In genomic region chr21:30582850-30583249, GRCh38 we compare ENCODE assay signal across 34 cellular contexts. TPM values are rescaled to one million over a fixed set of nuclear protein-coding genes. Genes with fewer than 3 reads are reported as not detected.
"Had no signal": no experiment of that assay in that cellular context is flagged by ENCODE, and none has a peak within 500 bp of the region (broad histone marks: within the 10 kb centered on the region; RNA-seq: fewer than 3 reads in every experiment).

No MANE protein-coding gene starts in this region.

- DNase-seq: activated CD4-positive, alpha-beta memory T cell treated with anti-CD3 and anti-CD28 coated beads for 36 hours; activated CD4-positive, alpha-beta T cell treated with anti-CD3 and anti-CD28 coated beads for 36 hours; activated CD4-positive, alpha-beta T cell treated with anti-CD3 and anti-CD28 coated beads, Interleukin-2, amount 10 ng/mL, durations not matched to agents 24 days and 14 days; activated CD4-positive, CD25-positive, alpha-beta regulatory T cell; activated CD4-positive, CD25-positive, alpha-beta regulatory T cell treated with anti-CD3 and anti-CD28 coated beads, Interleukin-2, amount 50 U/mL, for 72 hours; activated CD8-positive, alpha-beta memory T cell treated with anti-CD3 and anti-CD28 coated beads, Interleukin-2, amount 10 ng/mL, durations not matched to agents 7 days and 5 days; activated CD8-positive, alpha-beta memory T cell treated with anti-CD3 and anti-CD28 coated beads, Interleukin-2, amount 50 U/mL, for 4 hours; activated CD8-positive, alpha-beta T cell treated with anti-CD3 and anti-CD28 coated beads, Interleukin-2, amount 10 ng/mL, durations not matched to agents 7 days and 5 days; activated effector memory CD4-positive, alpha-beta T cell treated with anti-CD3 and anti-CD28 coated beads, Interleukin-2, amount 50 U/mL, for 16 hours; activated naive CD4-positive, alpha-beta T cell treated with anti-CD3 and anti-CD28 coated beads for 36 hours; activated naive CD8-positive, alpha-beta T cell treated with anti-CD3 and anti-CD28 coated beads for 36 hours; activated naive CD8-positive, alpha-beta T cell treated with anti-CD3 and anti-CD28 coated beads, Interleukin-2, amount 50 U/mL, for 24 hours; activated T-cell treated with anti-CD3 and anti-CD28 coated beads, Interleukin-2, amount 50 U/mL, for 1 hour; activated T-cell treated with anti-CD3 and anti-CD28 coated beads, Interleukin-2, amount 50 U/mL, for 48 hours; adrenal gland; amygdala; aorta; body of pancreas; caudate nucleus; cortex of kidney; dermis blood vessel endothelial cell; effector CD4-positive, alpha-beta T cell; effector memory CD8-positive, alpha-beta T cell; erythroblast; foreskin keratinocyte; T-helper 1 cell; T-helper 17 cell had no signal

- H3K36me3 ChIP-seq: adrenal gland, esophagus muscularis mucosa, gastroesophageal sphincter had no signal

- H3K4me3 ChIP-seq: adrenal gland, body of pancreas, esophagus muscularis mucosa, gastroesophageal sphincter had no signal

- H3K9me3 ChIP-seq: adrenal gland, body of pancreas, gastroesophageal sphincter had no signal

- H3K4me1 ChIP-seq: adrenal gland, body of pancreas, esophagus muscularis mucosa, foreskin keratinocyte, gastroesophageal sphincter had no signal

- ATAC-seq: activated CD4-positive, alpha-beta T cell treated with anti-CD3 and anti-CD28 coated beads for 36 hours; activated CD8-positive, alpha-beta memory T cell treated with anti-CD3 and anti-CD28 coated beads, Interleukin-2, amount 10 ng/mL, durations not matched to agents 7 days and 5 days; activated CD8-positive, alpha-beta T cell treated with anti-CD3 and anti-CD28 coated beads, Interleukin-2, amount 10 ng/mL, durations not matched to agents 7 days and 5 days; activated naive CD8-positive, alpha-beta T cell treated with anti-CD3 and anti-CD28 coated beads, Interleukin-2, amount 50 U/mL, for 24 hours; body of pancreas; effector memory CD8-positive, alpha-beta T cell; foreskin keratinocyte; gastroesophageal sphincter; T-helper 17 cell had no signal

- H3K27me3 ChIP-seq: adrenal gland, body of pancreas, esophagus muscularis mucosa, foreskin keratinocyte, gastroesophageal sphincter had no signal

- H3K27ac ChIP-seq: adrenal gland, body of pancreas, esophagus muscularis mucosa, foreskin keratinocyte, gastroesophageal sphincter had no signal

RNA-seq across cellular contexts. Expression of gene KRTAP22-2, which starts 7.3 kb away (rescaled TPM):
- total RNA-seq: activated CD4-positive, alpha-beta memory T cell treated with anti-CD3 and anti-CD28 coated beads for 36 hours; activated CD4-positive, alpha-beta T cell treated with anti-CD3 and anti-CD28 coated beads for 36 hours; activated CD4-positive, alpha-beta T cell treated with anti-CD3 and anti-CD28 coated beads, Interleukin-2, amount 10 ng/mL, durations not matched to agents 24 days and 14 days; activated CD8-positive, alpha-beta memory T cell treated with anti-CD3 and anti-CD28 coated beads for 36 hours; activated CD8-positive, alpha-beta memory T cell treated with anti-CD3 and anti-CD28 coated beads, Interleukin-2, amount 10 ng/mL, durations not matched to agents 7 days and 5 days; activated CD8-positive, alpha-beta T cell treated with anti-CD3 and anti-CD28 coated beads, Interleukin-2, amount 10 ng/mL, durations not matched to agents 7 days and 5 days; activated naive CD4-positive, alpha-beta T cell treated with anti-CD3 and anti-CD28 coated beads for 36 hours; activated naive CD8-positive, alpha-beta T cell treated with anti-CD3 and anti-CD28 coated beads for 36 hours; activated T-helper 1 cell treated with anti-CD3 and anti-CD28 coated beads, Interleukin-12 subunit alpha, Interleukin-12 subunit beta, Interleukin-2, Interleukin-4 antibody, amounts not matched to agents 30 ng/mL and 10 ng/mL and 1 ng/mL, durations not matched to agents 14 hours and 24 hours and 36 hours; activated T-helper 2 cell treated with anti-CD3 and anti-CD28 coated beads, Interferon-gamma antibody, Interleukin-2, Interleukin-4, amounts not matched to agents 10 μg/mL and 5 μg/mL and 100 μg/mL, durations not matched to agents 14 hours and 24 hours and 36 hours; adrenal gland; aorta; body of pancreas; chondrocyte; dermis blood vessel endothelial cell; esophagus muscularis mucosa; foreskin keratinocyte; gastroesophageal sphincter; glomerular endothelial cell; T-helper 17 cell had no signal
- polyA plus RNA-seq: adrenal gland, aorta, foreskin keratinocyte had no signal

RNA-seq across cellular contexts. Expression of gene KRTAP6-3, which starts 9.4 kb away (rescaled TPM):
- total RNA-seq: activated CD4-positive, alpha-beta memory T cell treated with anti-CD3 and anti-CD28 coated beads for 36 hours; activated CD4-positive, alpha-beta T cell treated with anti-CD3 and anti-CD28 coated beads for 36 hours; activated CD4-positive, alpha-beta T cell treated with anti-CD3 and anti-CD28 coated beads, Interleukin-2, amount 10 ng/mL, durations not matched to agents 24 days and 14 days; activated CD8-positive, alpha-beta memory T cell treated with anti-CD3 and anti-CD28 coated beads for 36 hours; activated CD8-positive, alpha-beta memory T cell treated with anti-CD3 and anti-CD28 coated beads, Interleukin-2, amount 10 ng/mL, durations not matched to agents 7 days and 5 days; activated CD8-positive, alpha-beta T cell treated with anti-CD3 and anti-CD28 coated beads, Interleukin-2, amount 10 ng/mL, durations not matched to agents 7 days and 5 days; activated naive CD4-positive, alpha-beta T cell treated with anti-CD3 and anti-CD28 coated beads for 36 hours; activated naive CD8-positive, alpha-beta T cell treated with anti-CD3 and anti-CD28 coated beads for 36 hours; activated T-helper 1 cell treated with anti-CD3 and anti-CD28 coated beads, Interleukin-12 subunit alpha, Interleukin-12 subunit beta, Interleukin-2, Interleukin-4 antibody, amounts not matched to agents 30 ng/mL and 10 ng/mL and 1 ng/mL, durations not matched to agents 14 hours and 24 hours and 36 hours; activated T-helper 2 cell treated with anti-CD3 and anti-CD28 coated beads, Interferon-gamma antibody, Interleukin-2, Interleukin-4, amounts not matched to agents 10 μg/mL and 5 μg/mL and 100 μg/mL, durations not matched to agents 14 hours and 24 hours and 36 hours; adrenal gland; aorta; body of pancreas; chondrocyte; dermis blood vessel endothelial cell; esophagus muscularis mucosa; foreskin keratinocyte; gastroesophageal sphincter; glomerular endothelial cell; T-helper 17 cell had no signal
- polyA plus RNA-seq: adrenal gland, aorta, foreskin keratinocyte had no signal

RNA-seq across cellular contexts. Expression of gene KRTAP6-2, which starts 15.9 kb away (rescaled TPM):
- total RNA-seq: activated CD4-positive, alpha-beta memory T cell treated with anti-CD3 and anti-CD28 coated beads for 36 hours; activated CD4-positive, alpha-beta T cell treated with anti-CD3 and anti-CD28 coated beads for 36 hours; activated CD4-positive, alpha-beta T cell treated with anti-CD3 and anti-CD28 coated beads, Interleukin-2, amount 10 ng/mL, durations not matched to agents 24 days and 14 days; activated CD8-positive, alpha-beta memory T cell treated with anti-CD3 and anti-CD28 coated beads for 36 hours; activated CD8-positive, alpha-beta memory T cell treated with anti-CD3 and anti-CD28 coated beads, Interleukin-2, amount 10 ng/mL, durations not matched to agents 7 days and 5 days; activated CD8-positive, alpha-beta T cell treated with anti-CD3 and anti-CD28 coated beads, Interleukin-2, amount 10 ng/mL, durations not matched to agents 7 days and 5 days; activated naive CD4-positive, alpha-beta T cell treated with anti-CD3 and anti-CD28 coated beads for 36 hours; activated naive CD8-positive, alpha-beta T cell treated with anti-CD3 and anti-CD28 coated beads for 36 hours; activated T-helper 1 cell treated with anti-CD3 and anti-CD28 coated beads, Interleukin-12 subunit alpha, Interleukin-12 subunit beta, Interleukin-2, Interleukin-4 antibody, amounts not matched to agents 30 ng/mL and 10 ng/mL and 1 ng/mL, durations not matched to agents 14 hours and 24 hours and 36 hours; activated T-helper 2 cell treated with anti-CD3 and anti-CD28 coated beads, Interferon-gamma antibody, Interleukin-2, Interleukin-4, amounts not matched to agents 10 μg/mL and 5 μg/mL and 100 μg/mL, durations not matched to agents 14 hours and 24 hours and 36 hours; adrenal gland; aorta; body of pancreas; chondrocyte; dermis blood vessel endothelial cell; esophagus muscularis mucosa; foreskin keratinocyte; gastroesophageal sphincter; glomerular endothelial cell; T-helper 17 cell had no signal
- polyA plus RNA-seq: adrenal gland, aorta, foreskin keratinocyte had no signal

RNA-seq across cellular contexts. Expression of gene KRTAP22-1, which starts 18.0 kb away (rescaled TPM):
- total RNA-seq: activated CD4-positive, alpha-beta memory T cell treated with anti-CD3 and anti-CD28 coated beads for 36 hours; activated CD4-positive, alpha-beta T cell treated with anti-CD3 and anti-CD28 coated beads for 36 hours; activated CD4-positive, alpha-beta T cell treated with anti-CD3 and anti-CD28 coated beads, Interleukin-2, amount 10 ng/mL, durations not matched to agents 24 days and 14 days; activated CD8-positive, alpha-beta memory T cell treated with anti-CD3 and anti-CD28 coated beads for 36 hours; activated CD8-positive, alpha-beta memory T cell treated with anti-CD3 and anti-CD28 coated beads, Interleukin-2, amount 10 ng/mL, durations not matched to agents 7 days and 5 days; activated CD8-positive, alpha-beta T cell treated with anti-CD3 and anti-CD28 coated beads, Interleukin-2, amount 10 ng/mL, durations not matched to agents 7 days and 5 days; activated naive CD4-positive, alpha-beta T cell treated with anti-CD3 and anti-CD28 coated beads for 36 hours; activated naive CD8-positive, alpha-beta T cell treated with anti-CD3 and anti-CD28 coated beads for 36 hours; activated T-helper 1 cell treated with anti-CD3 and anti-CD28 coated beads, Interleukin-12 subunit alpha, Interleukin-12 subunit beta, Interleukin-2, Interleukin-4 antibody, amounts not matched to agents 30 ng/mL and 10 ng/mL and 1 ng/mL, durations not matched to agents 14 hours and 24 hours and 36 hours; activated T-helper 2 cell treated with anti-CD3 and anti-CD28 coated beads, Interferon-gamma antibody, Interleukin-2, Interleukin-4, amounts not matched to agents 10 μg/mL and 5 μg/mL and 100 μg/mL, durations not matched to agents 14 hours and 24 hours and 36 hours; adrenal gland; aorta; body of pancreas; chondrocyte; dermis blood vessel endothelial cell; esophagus muscularis mucosa; foreskin keratinocyte; gastroesophageal sphincter; glomerular endothelial cell; T-helper 17 cell had no signal
- polyA plus RNA-seq: adrenal gland, aorta, foreskin keratinocyte had no signal

RNA-seq across cellular contexts. Expression of gene KRTAP19-7, which starts 21.7 kb away (rescaled TPM):
- total RNA-seq: activated CD4-positive, alpha-beta memory T cell treated with anti-CD3 and anti-CD28 coated beads for 36 hours; activated CD4-positive, alpha-beta T cell treated with anti-CD3 and anti-CD28 coated beads for 36 hours; activated CD4-positive, alpha-beta T cell treated with anti-CD3 and anti-CD28 coated beads, Interleukin-2, amount 10 ng/mL, durations not matched to agents 24 days and 14 days; activated CD8-positive, alpha-beta memory T cell treated with anti-CD3 and anti-CD28 coated beads for 36 hours; activated CD8-positive, alpha-beta memory T cell treated with anti-CD3 and anti-CD28 coated beads, Interleukin-2, amount 10 ng/mL, durations not matched to agents 7 days and 5 days; activated CD8-positive, alpha-beta T cell treated with anti-CD3 and anti-CD28 coated beads, Interleukin-2, amount 10 ng/mL, durations not matched to agents 7 days and 5 days; activated naive CD4-positive, alpha-beta T cell treated with anti-CD3 and anti-CD28 coated beads for 36 hours; activated naive CD8-positive, alpha-beta T cell treated with anti-CD3 and anti-CD28 coated beads for 36 hours; activated T-helper 1 cell treated with anti-CD3 and anti-CD28 coated beads, Interleukin-12 subunit alpha, Interleukin-12 subunit beta, Interleukin-2, Interleukin-4 antibody, amounts not matched to agents 30 ng/mL and 10 ng/mL and 1 ng/mL, durations not matched to agents 14 hours and 24 hours and 36 hours; activated T-helper 2 cell treated with anti-CD3 and anti-CD28 coated beads, Interferon-gamma antibody, Interleukin-2, Interleukin-4, amounts not matched to agents 10 μg/mL and 5 μg/mL and 100 μg/mL, durations not matched to agents 14 hours and 24 hours and 36 hours; adrenal gland; aorta; body of pancreas; chondrocyte; dermis blood vessel endothelial cell; esophagus muscularis mucosa; foreskin keratinocyte; gastroesophageal sphincter; glomerular endothelial cell; T-helper 17 cell had no signal
- polyA plus RNA-seq: adrenal gland, aorta, foreskin keratinocyte had no signal
